In the genomic region with DNA sequence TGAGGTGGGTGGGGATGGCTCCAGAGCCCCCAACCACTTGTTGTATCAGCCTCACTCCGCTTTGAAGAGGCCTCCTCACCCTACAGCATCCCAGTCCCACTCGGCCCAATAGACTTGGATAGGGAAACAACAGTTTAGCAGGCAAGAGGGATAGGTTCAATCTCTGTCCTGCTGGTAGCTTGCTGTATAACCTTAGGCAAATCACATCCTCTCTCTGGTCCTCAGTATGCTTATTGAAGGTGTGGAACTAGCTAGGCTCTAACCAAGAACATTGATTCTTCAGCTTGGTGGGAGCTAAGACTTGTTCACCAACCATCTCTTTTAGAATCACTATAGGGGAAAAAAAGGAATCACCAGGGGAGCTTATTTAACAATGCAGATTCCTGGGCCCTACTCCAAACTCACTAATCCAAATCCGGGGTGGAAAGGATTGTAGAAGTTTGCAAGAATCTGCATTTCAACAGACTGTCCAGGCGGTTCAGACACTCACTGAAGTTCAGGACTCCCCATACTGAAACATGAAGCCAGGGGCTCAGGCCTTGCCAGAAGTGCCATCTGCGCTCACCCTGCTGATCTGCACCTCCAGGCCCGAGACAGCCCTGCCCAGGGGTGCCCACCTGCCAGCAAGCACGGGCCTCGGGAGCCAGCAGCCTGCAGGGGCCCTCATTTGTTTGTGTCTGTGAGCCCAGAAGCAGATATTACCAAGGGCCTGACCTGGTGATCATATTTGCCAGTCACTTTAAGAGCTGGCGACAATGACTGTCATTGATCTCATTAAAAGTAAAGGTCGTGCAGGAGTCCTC, we compare ENCODE assay signal across 22 cellular contexts.
"Had no signal": no experiment of that assay in that cellular context is flagged by ENCODE, and none has a peak within 500 bp of the region (broad histone marks: within the 10 kb centered on the region; RNA-seq: fewer than 3 reads in every experiment).

No MANE protein-coding gene starts in this region.

- H3K4me3 ChIP-seq: ascending aorta, coronary artery, lung, thyroid gland had no signal

- H3K27me3 ChIP-seq: ascending aorta, neutrophil, thyroid gland had no signal

- H3K9me3 ChIP-seq: ascending aorta, neutrophil, thyroid gland had no signal

- H3K4me1 ChIP-seq: ascending aorta, parathyroid adenoma, thyroid gland had no signal

- H3K27ac ChIP-seq: ascending aorta, coronary artery, neutrophil, parathyroid adenoma, thyroid gland had no signal

- H3K36me3 ChIP-seq: ascending aorta, neutrophil, thyroid gland had no signal

- DNase-seq: activated CD4-positive, alpha-beta T cell treated with anti-CD3 and anti-CD28 coated beads, Interleukin-2, amount 50 U/mL, for 1 hour; activated CD8-positive, alpha-beta memory T cell treated with anti-CD3 and anti-CD28 coated beads, Interleukin-2, amount 50 U/mL, for 4 hours; activated effector memory CD4-positive, alpha-beta T cell treated with Interleukin-2 at 50 U/mL for 16 hours; activated naive CD4-positive, alpha-beta T cell treated with anti-CD3 and anti-CD28 coated beads, Interleukin-2, amount 10 ng/mL, durations not matched to agents 7 days and 5 days; activated T-cell treated with anti-CD3 and anti-CD28 coated beads, Interleukin-2, amount 50 U/mL, for 48 hours; foreskin melanocyte; hypothalamus; kidney; retina; stimulated activated CD4-positive, alpha-beta T cell treated with anti-CD3 and anti-CD28 coated beads, Interleukin-12 subunit alpha, Interleukin-12 subunit beta, amount 100 ng/mL, for 4 hours; stimulated activated CD4-positive, alpha-beta T cell treated with anti-CD3 and anti-CD28 coated beads, Interleukin-1b, Interleukin-23, amount 100 ng/mL, for 48 hours; stimulated activated CD8-positive, alpha-beta memory T cell treated with anti-CD3 and anti-CD28 coated beads, Interleukin-4, amount 100 ng/mL, for 48 hours; stimulated activated naive CD4-positive, alpha-beta T cell treated with Interleukin-2 at 50 U/mL for 16 hours; T1000; thyroid gland had no signal

- ATAC-seq: left lobe of liver; natural killer cell treated with Interleukin-12 subunit alpha and Interleukin-12 subunit beta and Interleukin-15 and Interleukin-18, amount 100 ng/mL, for 72 hours had no signal
